In genomic region chrX:17743913-17744312, GRCh38 we compare ENCODE assay signal across 19 cellular contexts. TPM values are rescaled to one million over a fixed set of nuclear protein-coding genes. Genes with fewer than 3 reads are reported as not detected.
DNase-seq lines count a peak whose midpoint lies in the region; ATAC-seq, FAIRE-seq and TF ChIP-seq lines count a peak whose summit lies in the region.
"Had no signal": no experiment of that assay in that cellular context is flagged by ENCODE, and none has a peak within 500 bp of the region (broad histone marks: within the 10 kb centered on the region; RNA-seq: fewer than 3 reads in every experiment).

No MANE protein-coding gene starts in this region.

- H3K9me3 ChIP-seq in PC-3 (ENCODE audit: low read length) = no peaks in the 10 kb centered on the region
- H3K9me3 ChIP-seq in small intestine (ENCODE audit: control insufficient read depth, low read depth) = no peaks in the 10 kb centered on the region
- H3K9me3 ChIP-seq: SJSA1 had no signal

- H3K4me3 ChIP-seq in PC-3 (ENCODE audit: low read length) (peak overlapping the region; percentile 41; the same call in 1 of the 2 replicates), choroid plexus epithelial cell (ENCODE audit: low read depth, low read length) (no peak overlapping the region), small intestine (ENCODE audit: low read depth in 1 of 2, low read length in 2 of 2) (no peak overlapping the region)
- H3K4me3 ChIP-seq: GM12878, SJSA1 had no signal

- H2AFZ ChIP-seq in PC-3 (ENCODE audit: low read length) = no peak overlapping the region

- peak; percentile 71 for DNase-seq in NOMO-1 treated with DMSO at 0.1 percent for 48 hours (lab: John Stamatoyannopoulos, UW; ENCODE audit: unreplicated experiment)
- DNase-seq in NOMO-1 treated with dmso at 0.1 percent for 144 hours (lab: John Stamatoyannopoulos, UW; ENCODE audit: unreplicated experiment) = no peak
- peak; percentile 66 for DNase-seq in PC-3
- peak; percentile 4 for DNase-seq in choroid plexus epithelial cell (ENCODE audit: low read depth)
- no peak for DNase-seq in small intestine
- no peak for DNase-seq in hepatic stellate cell (ENCODE audit: low spot score)
- DNase-seq: CD4-positive, CD25-positive, alpha-beta regulatory T cell; COR-L47; DMS 273 treated with DMSO at 0.1 percent for 48 hours; NCI-H1092 treated with DMSO at 0.1 percent for 48 hours; NCI-H146; NCI-H446 treated with DMSO at 0.1 percent for 48 hours; NCI-H748 treated with DMSO at 0.1 percent for 48 hours had no signal

- H3F3A ChIP-seq in PC-3 (ENCODE audit: low read length, unreplicated experiment) = no peaks in the 10 kb centered on the region

- H3K27ac ChIP-seq in PC-3 (ENCODE audit: low read length) (peak overlapping the region; percentile 42), small intestine (ENCODE audit: low read depth in 1 of 2, low read length in 1 of 2) (no peak overlapping the region)
- H3K27ac ChIP-seq: 22Rv1, SJSA1 had no signal

- no peaks in the 10 kb centered on the region for H3K27me3 ChIP-seq in PC-3 (ENCODE audit: low read length)
- H3K27me3 ChIP-seq in small intestine (ENCODE audit: control insufficient read depth in 2 of 2, insufficient read depth in 2 of 2, low read length in 2 of 2) = no peaks in the 10 kb centered on the region
- H3K27me3 ChIP-seq: SJSA1 had no signal

- FAIRE-seq in small intestine (lab: Jason Lieb, UNC) = peak; percentile 23
- FAIRE-seq: GM12878, H54 had no signal

- CTCF ChIA-PET in PC-3 (lab: Charles Lee) = no interaction called here

- intact Hi-C loops in PC-3 (cut with micrococcal nuclease) = loop anchor here (2.0 kb wide), 1 partner anchor 467 kb away; no protein-coding TSS in a partner anchor

- no TSS peak for BruUV-seq in PC-3 (replicated peaks; lab: Mats Ljungman, UMichigan)

- no peaks in the 10 kb centered on the region for H3K9me2 ChIP-seq in PC-3 (replicated peaks; ENCODE audit: low read length)

- POLR2A ChIA-PET in PC-3 (lab: Charles Lee; ENCODE audit: unreplicated experiment) = no interaction called here

- peaks cover 29% of the 10 kb centered on the region for H3K4me1 ChIP-seq in PC-3 (ENCODE audit: insufficient read depth, low read length)
- H3K4me1 ChIP-seq in small intestine (ENCODE audit: control insufficient read depth in 2 of 2, insufficient read depth in 1 of 2, low read depth in 1 of 2, low read length in 1 of 2) = no peaks in the 10 kb centered on the region

- peaks cover 29% of the 10 kb centered on the region; the same call in 1 of the 2 replicates for H4K20me1 ChIP-seq in PC-3 (ENCODE audit: low read length)

- H3K36me3 ChIP-seq in PC-3 (ENCODE audit: low read depth, low read length) (no peaks in the 10 kb centered on the region), small intestine (ENCODE audit: control insufficient read depth in 2 of 2, insufficient read depth in 2 of 2, low read length in 2 of 2) (no peaks in the 10 kb centered on the region)
- H3K36me3 ChIP-seq: SJSA1 had no signal

- no peak overlapping the region for H3K9ac ChIP-seq in PC-3 (ENCODE audit: low read length)

- H3K4me2 ChIP-seq in PC-3 (ENCODE audit: low read length) = peak overlapping the region; percentile 59

- peaks cover 86% of the 10 kb centered on the region for H3K79me2 ChIP-seq in PC-3 (ENCODE audit: low read length)

- ATAC-seq in PC-3 (peak; percentile 77), HG03342 (IDR thresholded peaks at IDR 0.05; ENCODE audit: unreplicated experiment) (no peak), GM19023 (IDR thresholded peaks at IDR 0.05; ENCODE audit: unreplicated experiment) (no peak)
- ATAC-seq: GM12878 had no signal

- 5 to 32% (median 24%) methylated on average over 2 of the region's 2 CpGs for WGBS in small intestine, 3 donors

- TF ChIP-seq CTCF in PC-3 (conservative IDR thresholded peaks at IDR 0.05; ENCODE audit: low read depth, low read length) (no peak), choroid plexus epithelial cell (conservative IDR thresholded peaks at IDR 0.05; ENCODE audit: low read depth, low read length) (no peak)

RNA-seq across cellular contexts. Expression of gene SCML1, which starts 6.6 kb away (rescaled TPM):
- 11.2 and 13.0 TPM in 2 replicates for total RNA-seq in PC-3 (2014; rRNA removed)
- polyA plus RNA-seq in small intestine = 10 to 100 TPM in 2 of 3 donors, 1 to 10 TPM in 1; 8.1 to 14.1 (median 12.1) TPM

Comparison
In these comparisons a context has a peak if more than half of its experiments do, and no peak if none do; other contexts are left out.
1. DNase-seq: peak in NOMO-1 treated with DMSO at 0.1 percent for 48 hours (single experiment), PC-3 (single experiment) and choroid plexus epithelial cell (single experiment); none in NOMO-1 treated with dmso at 0.1 percent for 144 hours (single experiment), small intestine (single experiment) and hepatic stellate cell (single experiment).